In the genomic region with DNA sequence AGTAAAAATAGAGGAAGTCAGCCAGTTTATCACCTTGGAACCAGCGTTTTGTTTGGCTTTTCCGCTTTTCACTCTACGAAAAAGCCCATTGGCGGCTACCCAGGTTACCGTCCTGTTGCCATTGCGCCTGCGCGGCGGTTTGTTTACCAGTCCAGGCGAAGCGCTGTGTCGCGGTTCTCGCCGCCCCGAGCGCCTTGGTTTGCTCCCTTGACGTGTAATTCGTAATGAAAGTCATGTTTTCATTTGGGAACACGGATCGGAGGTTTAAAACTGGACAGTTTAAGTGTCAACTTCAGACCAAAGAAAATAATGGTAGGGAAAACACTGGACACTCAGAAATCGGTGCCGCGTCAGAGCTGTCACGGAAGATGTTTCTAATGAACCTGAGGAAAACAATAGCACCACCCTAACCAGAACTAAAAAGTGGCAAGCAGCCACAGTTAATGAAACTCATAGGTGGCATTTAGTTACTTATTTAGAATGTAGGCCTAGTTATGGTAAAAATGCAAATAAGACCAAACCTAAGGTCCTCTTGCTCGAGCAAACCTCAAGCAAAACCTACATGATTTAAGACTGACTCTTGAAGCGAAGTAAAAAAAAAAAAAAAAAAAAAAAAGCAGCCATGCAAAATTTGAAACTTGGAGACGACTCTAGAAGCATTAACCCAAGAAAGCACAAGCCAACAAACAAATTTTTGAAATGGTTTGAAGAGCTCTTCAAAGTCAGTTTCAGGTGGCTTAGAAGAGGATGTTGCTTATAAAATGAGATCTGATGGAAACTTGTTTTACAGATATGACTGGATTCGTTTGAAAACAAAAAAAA, we compare ENCODE assay signal across 8 cellular contexts. TPM values are rescaled to one million over a fixed set of nuclear protein-coding genes. Genes with fewer than 3 reads are reported as not detected.
DNase-seq lines count a peak whose midpoint lies in the region.

No MANE protein-coding gene starts in this region.

- H3F3A ChIP-seq in GM23248 (ENCODE audit: insufficient read depth): peaks cover 9% of the 10 kb centered on the region; the same call in 1 of the 2 replicates

- 0 out of 2 replicates have a peak, but pooled peaks cover 9% of the 10 kb centered on the region for H3K4me1 ChIP-seq in GM23248 (ENCODE audit: insufficient read depth)
- peaks cover 39% of the 10 kb centered on the region for H3K4me1 ChIP-seq in Karpas-422 (ENCODE audit: low read length)
- no peaks in the 10 kb centered on the region for H3K4me1 ChIP-seq in neuron (ENCODE audit: insufficient read depth, low read length)
- peaks cover 0 to 19% (median 10%) of the 10 kb centered on the region in 5 donors for H3K4me1 ChIP-seq in subcutaneous abdominal adipose tissue (ENCODE audit: control insufficient read depth in 5 of 5, insufficient read depth in 5 of 5, low read length in 5 of 5)

- DNase-seq in DMS79 (lab: John Stamatoyannopoulos, UW): peak; percentile 84
- DNase-seq in GM23248: peak; percentile 96
- DNase-seq in Karpas-422: peak; percentile 95
- DNase-seq in SIG-M5 (lab: John Stamatoyannopoulos, UW): peak; percentile 38
- DNase-seq in activated gamma-delta T cell treated with anti-CD3 and anti-CD28 coated beads, Interleukin-2, amount 50 U/mL, for 16 hours (ENCODE audit: low read depth): peak; percentile 88
- peak; percentile 79 for DNase-seq in foreskin melanocyte

- H2AFZ ChIP-seq in GM23248 (peak overlapping the region; percentile 96), Karpas-422 (ENCODE audit: low read length) (peak overlapping the region; percentile 73), neuron (ENCODE audit: low read depth, low read length) (peak overlapping the region; percentile 75)

- no peaks in the 10 kb centered on the region for H3K9me2 ChIP-seq in GM23248 (ENCODE audit: insufficient read depth)
- no peaks in the 10 kb centered on the region for H3K9me2 ChIP-seq in Karpas-422 (replicated peaks; ENCODE audit: insufficient read depth, low read length)

- H3K27ac ChIP-seq in GM23248 (peak overlapping the region; percentile 98), Karpas-422 (ENCODE audit: low read length) (peak overlapping the region; percentile 88), subcutaneous abdominal adipose tissue (ENCODE audit: low read depth, low read length) (peak overlapping the region; percentile 92)

- WGBS in GM23248 (ENCODE audit: low coverage in 1 of 2, low lambda C conversion rate in 2 of 2, missing lambda C conversion rate in 2 of 2), 2 experiments: 1 to 2% methylated on average over 29 of the region's 29 CpGs

- H3K9ac ChIP-seq in GM23248: peak overlapping the region; percentile 99
- H3K9ac ChIP-seq in Karpas-422 (ENCODE audit: low read length): peak overlapping the region; percentile 78
- H3K9ac ChIP-seq in subcutaneous abdominal adipose tissue (ENCODE audit: low read length in 5 of 5): peak overlapping the region in 4 of 5 donors; percentile 73 to 96 (median 86)

- in situ Hi-C loops in GM23248 (cut with MboI): loop anchor here (5.0 kb wide), 1 partner anchor 319 kb away; no protein-coding TSS in a partner anchor

- H3K36me3 ChIP-seq in GM23248 (ENCODE audit: low read depth): no peaks in the 10 kb centered on the region
- H3K36me3 ChIP-seq in Karpas-422 (ENCODE audit: insufficient read depth, low read length): no peaks in the 10 kb centered on the region
- no peaks in the 10 kb centered on the region for H3K36me3 ChIP-seq in neuron (ENCODE audit: insufficient read depth, low read length)
- H3K36me3 ChIP-seq in subcutaneous abdominal adipose tissue (ENCODE audit: control insufficient read depth in 5 of 5, insufficient read depth in 5 of 5, low read length in 5 of 5): no peaks in the 10 kb centered on the region

- H4K20me1 ChIP-seq in GM23248 (ENCODE audit: insufficient read depth) (no peaks in the 10 kb centered on the region), Karpas-422 (ENCODE audit: insufficient read depth, low read depth, low read length) (no peaks in the 10 kb centered on the region)

- H3K4me3 ChIP-seq in GM23248: peak overlapping the region; percentile 87
- peak overlapping the region; percentile 80 for H3K4me3 ChIP-seq in Karpas-422 (ENCODE audit: low read length)
- peak overlapping the region; percentile 56 for H3K4me3 ChIP-seq in neuron (ENCODE audit: low read length)
- peak overlapping the region; percentile 62 to 88 (median 66) for H3K4me3 ChIP-seq in subcutaneous abdominal adipose tissue (ENCODE audit: low read depth in 1 of 5, low read length in 5 of 5)

- H3K27me3 ChIP-seq in GM23248 (replicated peaks; ENCODE audit: insufficient read depth) (no peaks in the 10 kb centered on the region), Karpas-422 (ENCODE audit: low read length) (no peaks in the 10 kb centered on the region), neuron (ENCODE audit: insufficient read depth, low read length) (no peaks in the 10 kb centered on the region), subcutaneous abdominal adipose tissue (ENCODE audit: control insufficient read depth in 5 of 5, insufficient read depth in 4 of 5, low read length in 5 of 5) (no peaks in the 10 kb centered on the region)

- peak overlapping the region; percentile 97 for H3K4me2 ChIP-seq in GM23248 (ENCODE audit: unreplicated experiment)
- peak overlapping the region; percentile 92 for H3K4me2 ChIP-seq in Karpas-422 (ENCODE audit: low read depth, low read length, poor library complexity, severe bottlenecking)

- no peaks in the 10 kb centered on the region for H3K9me3 ChIP-seq in GM23248 (ENCODE audit: low read depth)
- H3K9me3 ChIP-seq in Karpas-422 (ENCODE audit: low read length): no peaks in the 10 kb centered on the region
- H3K9me3 ChIP-seq in neuron (ENCODE audit: low read length): no peaks in the 10 kb centered on the region
- H3K9me3 ChIP-seq in subcutaneous abdominal adipose tissue (ENCODE audit: control insufficient read depth in 5 of 5, low read length in 5 of 5): no peaks in the 10 kb centered on the region

- H3K79me2 ChIP-seq in GM23248 (ENCODE audit: insufficient read depth): no peaks in the 10 kb centered on the region
- no peaks in the 10 kb centered on the region for H3K79me2 ChIP-seq in Karpas-422 (ENCODE audit: low read length)

RNA-seq across cellular contexts. Expression of a gene that starts 0.8 kb away (rescaled TPM):
- total RNA-seq in GM23248 (2014; rRNA removed; shearing (Covaris generic)): not detected in 2 replicates
- 0.18 TPM in 1 of 2 replicates, not detected in the other for polyA plus RNA-seq in GM23248 (2016; fragmentation: Nextera tagmentation; extraction: Ambion mirVana)
- 0.22 TPM in 1 of 2 replicates, not detected in the other for total RNA-seq in Karpas-422 (2014; rRNA removed; shearing (Covaris generic); ENCODE audit: low replicate concordance)

RNA-seq across cellular contexts. Expression of a gene that starts 20.4 kb away (rescaled TPM):
- total RNA-seq in GM23248 (2014; rRNA removed; shearing (Covaris generic)): 24.4 and 27.9 TPM in 2 replicates
- 3.4 TPM in 2 replicates for polyA plus RNA-seq in GM23248 (2016; fragmentation: Nextera tagmentation; extraction: Ambion mirVana)
- total RNA-seq in Karpas-422 (2014; rRNA removed; shearing (Covaris generic); ENCODE audit: low replicate concordance): 32.8 and 50.9 TPM in 2 replicates

Comparison
In these comparisons a context has a peak if more than half of its experiments do, and no peak if none do; other contexts are left out.
1. Peak in every context shown above with its lines: DNase-seq, H3K4me3 ChIP-seq and H3K27ac ChIP-seq.
2. DNase-seq: peak in every context shown above with its lines; median percentile 96 in GM23248; 95 in Karpas-422; 88 in activated gamma-delta T cell treated with anti-CD3 and anti-CD28 coated beads, Interleukin-2, amount 50 U/mL, for 16 hours; 84 in DMS79; 79 in foreskin melanocyte; 38 in SIG-M5.